ENCODE assay signal across 10 cellular contexts in the genomic region with DNA sequence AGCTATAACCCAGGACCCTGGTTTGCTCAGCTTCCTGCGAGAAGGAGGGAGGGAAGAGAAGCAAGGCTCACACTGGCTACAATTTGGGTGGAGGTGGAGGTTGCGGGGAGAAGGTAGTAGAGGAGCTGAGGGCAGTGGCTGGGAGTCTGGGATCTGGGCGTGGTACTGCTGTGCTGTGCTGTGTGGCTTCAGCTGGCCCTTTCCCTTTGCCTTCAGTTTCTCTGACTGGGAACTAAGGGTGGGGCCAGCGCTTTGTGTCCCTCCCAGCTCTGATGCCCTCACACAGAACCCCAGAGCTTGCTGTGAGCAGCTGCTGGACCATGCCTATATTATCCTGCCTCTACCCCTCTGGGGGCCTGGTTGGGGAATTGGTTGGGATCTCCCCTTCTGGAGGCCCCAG.
A peak's percentile ranks its signal among the peaks of the same experiment; 100 is the strongest.
DNase-seq lines count a peak whose midpoint lies in the region; ATAC-seq and TF ChIP-seq lines count a peak whose summit lies in the region.
"Had no signal": no experiment of that assay in that cellular context is flagged by ENCODE, and none has a peak within 500 bp of the region (broad histone marks: within the 10 kb centered on the region; RNA-seq: fewer than 3 reads in every experiment).

No MANE protein-coding gene starts in this region.

- H3K9me3 Mint-ChIP-seq in activated naive CD8-positive, alpha-beta T cell (ENCODE audit: low read depth): no peaks in the 10 kb centered on the region
- no peaks in the 10 kb centered on the region for H3K9me3 Mint-ChIP-seq in stimulated activated effector memory CD8-positive, alpha-beta T cell treated with anti-CD3 and anti-CD28 coated beads, Interleukin-12 subunit alpha, Interleukin-12 subunit beta, amount 100 ng/mL, for 72 hours

- H3K4me3 ChIP-seq in left lung: no peak overlapping the region
- H3K4me3 ChIP-seq: right lobe of liver had no signal

- H3K9me3 ChIP-seq in KOPT-K1 (ENCODE audit: insufficient read depth, low read length, poor library complexity, severe bottlenecking) (no peaks in the 10 kb centered on the region), left lung (no peaks in the 10 kb centered on the region)
- H3K9me3 ChIP-seq: right lobe of liver had no signal

- DNase-seq in left lung (no peak), cortex of kidney (lab: John Stamatoyannopoulos, UW) (no peak), GM13977 (ENCODE audit: low spot score) (no peak)
- no peak for DNase-seq in stimulated activated effector memory CD8-positive, alpha-beta T cell treated with anti-CD3 and anti-CD28 coated beads, Interleukin-12 subunit alpha, Interleukin-12 subunit beta, amount 100 ng/mL, for 72 hours (ENCODE audit: low spot score in 2 of 2)
- DNase-seq: EL had no signal

- H3K4me3 Mint-ChIP-seq in activated naive CD8-positive, alpha-beta T cell: peak overlapping the region; percentile 77
- peak overlapping the region; percentile 90 for H3K4me3 Mint-ChIP-seq in stimulated activated effector memory CD8-positive, alpha-beta T cell treated with anti-CD3 and anti-CD28 coated beads, Interleukin-12 subunit alpha, Interleukin-12 subunit beta, amount 100 ng/mL, for 72 hours

- H3K36me3 Mint-ChIP-seq in activated naive CD8-positive, alpha-beta T cell: peaks cover 10% of the 10 kb centered on the region
- peaks cover 97% of the 10 kb centered on the region for H3K36me3 Mint-ChIP-seq in stimulated activated effector memory CD8-positive, alpha-beta T cell treated with anti-CD3 and anti-CD28 coated beads, Interleukin-12 subunit alpha, Interleukin-12 subunit beta, amount 100 ng/mL, for 72 hours

- H3K27ac ChIP-seq in KOPT-K1 (ENCODE audit: low read depth, low read length, poor library complexity, severe bottlenecking) (peak overlapping the region; percentile 75), left lung (peak overlapping the region; percentile 59 to 77)
- H3K27ac ChIP-seq: RWPE1 had no signal

- TF ChIP-seq CTCF in left lung (IDR thresholded peaks at IDR 0.05) (no peak), GM13977 (IDR thresholded peaks at IDR 0.05; ENCODE audit: extremely low read depth, insufficient read depth, missing control alignments) (no peak)

- H3K27ac Mint-ChIP-seq in activated naive CD8-positive, alpha-beta T cell: peak overlapping the region; percentile 88
- peak overlapping the region; percentile 74 for H3K27ac Mint-ChIP-seq in stimulated activated effector memory CD8-positive, alpha-beta T cell treated with anti-CD3 and anti-CD28 coated beads, Interleukin-12 subunit alpha, Interleukin-12 subunit beta, amount 100 ng/mL, for 72 hours

- in situ Hi-C loops in GM13977 (cut with MboI; ENCODE audit: low pct_unique_long_range_greater_than_20kb, low sequenced_read_pairs, unreplicated experiment): no loop called here

- ATAC-seq in left lung (peak; percentile 28), HG03159 (IDR thresholded peaks at IDR 0.05; ENCODE audit: unreplicated experiment) (no peak)
- no peak for ATAC-seq in stimulated activated effector memory CD8-positive, alpha-beta T cell treated with anti-CD3 and anti-CD28 coated beads, Interleukin-12 subunit alpha, Interleukin-12 subunit beta, amount 100 ng/mL, for 72 hours

- H3K4me1 Mint-ChIP-seq in activated naive CD8-positive, alpha-beta T cell (ENCODE audit: low read depth): peaks cover 84% of the 10 kb centered on the region
- peaks cover 96% of the 10 kb centered on the region for H3K4me1 Mint-ChIP-seq in stimulated activated effector memory CD8-positive, alpha-beta T cell treated with anti-CD3 and anti-CD28 coated beads, Interleukin-12 subunit alpha, Interleukin-12 subunit beta, amount 100 ng/mL, for 72 hours

- H3K27me3 ChIP-seq in left lung: no peaks in the 10 kb centered on the region
- H3K27me3 ChIP-seq: right lobe of liver had no signal

- no peaks in the 10 kb centered on the region for H3K27me3 Mint-ChIP-seq in activated naive CD8-positive, alpha-beta T cell

- peaks cover 9% of the 10 kb centered on the region; the same call in 1 of the 2 replicates for H3K36me3 ChIP-seq in KOPT-K1 (ENCODE audit: insufficient read depth, low read length)
- peaks cover 0 to 18% of the 10 kb centered on the region in 2 donors for H3K36me3 ChIP-seq in left lung

- H3K4me1 ChIP-seq in left lung: peaks cover 32 to 56% of the 10 kb centered on the region in 2 donors

- intact Hi-C loops in left lung (cut with DNase I): no loop called here
